Comparison of ENCODE assay signal across 25 cellular contexts in the genomic region with DNA sequence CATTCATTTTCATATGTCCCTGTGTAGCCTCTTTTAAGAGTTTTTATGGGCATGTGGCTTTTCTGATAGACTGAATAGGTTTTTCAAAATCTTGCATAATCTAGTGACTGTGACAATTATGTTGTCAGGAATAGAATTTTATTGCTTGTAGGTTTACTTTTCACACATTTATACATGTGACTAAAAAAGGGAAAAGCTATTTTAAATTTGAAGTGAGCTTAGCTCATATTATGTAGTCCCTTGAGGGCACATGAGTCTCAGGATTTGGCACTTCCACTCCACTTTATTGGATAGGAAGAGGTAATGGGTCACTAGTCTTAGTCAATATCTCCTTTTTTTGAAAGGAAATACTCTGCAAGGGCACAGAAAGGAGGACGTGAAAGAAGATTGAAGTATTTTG.
DNase-seq lines count a peak whose midpoint lies in the region; TF ChIP-seq lines count a peak whose summit lies in the region.
"Had no signal": no experiment of that assay in that cellular context is flagged by ENCODE, and none has a peak within 500 bp of the region (broad histone marks: within the 10 kb centered on the region; RNA-seq: fewer than 3 reads in every experiment).

No MANE protein-coding gene starts in this region.

- DNase-seq in A673 (ENCODE audit: low spot score): peak; percentile 2
- DNase-seq in NOMO-1 treated with DMSO at 0.1 percent for 48 hours (lab: John Stamatoyannopoulos, UW; ENCODE audit: unreplicated experiment): peak; percentile 90
- DNase-seq in fibroblast of mammary gland (ENCODE audit: low read depth): peak; percentile 35
- DNase-seq in stromal cell of bone marrow (ENCODE audit: low read depth): peak; percentile 25
- DNase-seq in activated gamma-delta T cell (lab: John Stamatoyannopoulos, UW): no peak
- no peak for DNase-seq in transverse colon
- DNase-seq in activated CD8-positive, alpha-beta memory T cell treated with anti-CD3 and anti-CD28 coated beads, Interleukin-2, amount 50 U/mL, for 48 hours: no peak
- DNase-seq: ACHN; BE2C; CD8-positive, alpha-beta memory T cell; DMS 273 treated with DMSO at 0.1 percent for 48 hours; DMS79 treated with DMSO at 0.1 percent for 48 hours; GOT3; HCEC 1CT; IMR-90; KG1; MM.1S; NCI-H1694; NCI-H2029 treated with DMSO at 0.1 percent for 48 hours; NCI-H2227 treated with DMSO at 0.1 percent for 48 hours; NCI-H526 treated with DMSO at 0.1 percent for 48 hours; OCI-M1; SIG-M5 had no signal

- H3K9me3 ChIP-seq in A673 (ENCODE audit: low read depth, low read length, poor library complexity, severe bottlenecking) (no peaks in the 10 kb centered on the region), transverse colon (no peaks in the 10 kb centered on the region)
- H3K9me3 ChIP-seq: BE2C had no signal

- CTCF ChIA-PET in A673 (lab: Charles Lee): no interaction called here

- H3K4me3 ChIP-seq in A673 (ENCODE audit: low read depth, low read length, poor library complexity, severe bottlenecking) (no peak overlapping the region), fibroblast of mammary gland (ENCODE audit: control insufficient read depth, low read depth, low read length) (no peak overlapping the region), transverse colon (no peak overlapping the region)
- H3K4me3 ChIP-seq: SK-N-MC had no signal

- POLR2A ChIA-PET in A673 (lab: Charles Lee; ENCODE audit: low non-redundant PET): no interaction called here

- WGBS in transverse colon (ENCODE audit: low coverage in 1 of 2), 2 donors: 83 to 90% methylated on average over 1 of the region's 1 CpG

- H3K36me3 ChIP-seq in A673 (ENCODE audit: insufficient read depth, low read length, poor library complexity, severe bottlenecking) (no peaks in the 10 kb centered on the region), transverse colon (no peaks in the 10 kb centered on the region)
- H3K36me3 ChIP-seq: BE2C had no signal

- BruUV-seq in A673 (replicated peaks; lab: Mats Ljungman, UMichigan): no TSS peak

- in situ Hi-C loops in transverse colon (cut with MboI; ENCODE audit: low pct_ligation_motif_present in 1 of 4, low pct_unique_long_range_greater_than_20kb in 1 of 4, low sequenced_read_pairs in 3 of 4): no loop called here

- no peak overlapping the region for H3K27ac ChIP-seq in A673 (ENCODE audit: low read depth, low read length, poor library complexity, severe bottlenecking)
- no peak overlapping the region for H3K27ac ChIP-seq in transverse colon
- H3K27ac ChIP-seq: 22Rv1, SK-N-MC had no signal

- no peaks in the 10 kb centered on the region for H3K4me1 ChIP-seq in A673 (ENCODE audit: insufficient read depth, low read length, poor library complexity, severe bottlenecking)
- no peaks in the 10 kb centered on the region for H3K4me1 ChIP-seq in transverse colon
- H3K4me1 ChIP-seq: BE2C had no signal

- no peak for TF ChIP-seq EP300 in transverse colon (IDR thresholded peaks at IDR 0.05; ENCODE audit: low read depth)

- intact Hi-C loops in A673 (cut with micrococcal nuclease; ENCODE audit: unreplicated experiment): no loop called here
- intact Hi-C loops in transverse colon (cut with DNase I; ENCODE audit: low total_unique reads): no loop called here

- no peak for TF ChIP-seq POLR2A in transverse colon (IDR thresholded peaks at IDR 0.05)

- TF ChIP-seq CTCF in A673 (conservative IDR thresholded peaks at IDR 0.05; ENCODE audit: low read depth, low read length): no peak
- no peak for TF ChIP-seq CTCF in fibroblast of mammary gland (conservative IDR thresholded peaks at IDR 0.05; ENCODE audit: control insufficient read depth, insufficient read depth, low read depth, low read length)
- no peak for TF ChIP-seq CTCF in transverse colon (IDR thresholded peaks at IDR 0.05)

- H3K27me3 ChIP-seq in A673 (replicated peaks; ENCODE audit: insufficient read depth, low read depth, low read length, poor library complexity) (no peaks in the 10 kb centered on the region), transverse colon (no peaks in the 10 kb centered on the region)
- H3K27me3 ChIP-seq: BE2C had no signal

Comparison
In these comparisons a context has a peak if more than half of its experiments do, and no peak if none do; other contexts are left out.
1. DNase-seq: peak in A673 (single experiment), NOMO-1 treated with DMSO at 0.1 percent for 48 hours (single experiment), fibroblast of mammary gland (single experiment) and stromal cell of bone marrow (single experiment); none in activated gamma-delta T cell (single experiment), transverse colon (single experiment) and activated CD8-positive, alpha-beta memory T cell treated with anti-CD3 and anti-CD28 coated beads, Interleukin-2, amount 50 U/mL, for 48 hours (single experiment).